In the genomic region with DNA sequence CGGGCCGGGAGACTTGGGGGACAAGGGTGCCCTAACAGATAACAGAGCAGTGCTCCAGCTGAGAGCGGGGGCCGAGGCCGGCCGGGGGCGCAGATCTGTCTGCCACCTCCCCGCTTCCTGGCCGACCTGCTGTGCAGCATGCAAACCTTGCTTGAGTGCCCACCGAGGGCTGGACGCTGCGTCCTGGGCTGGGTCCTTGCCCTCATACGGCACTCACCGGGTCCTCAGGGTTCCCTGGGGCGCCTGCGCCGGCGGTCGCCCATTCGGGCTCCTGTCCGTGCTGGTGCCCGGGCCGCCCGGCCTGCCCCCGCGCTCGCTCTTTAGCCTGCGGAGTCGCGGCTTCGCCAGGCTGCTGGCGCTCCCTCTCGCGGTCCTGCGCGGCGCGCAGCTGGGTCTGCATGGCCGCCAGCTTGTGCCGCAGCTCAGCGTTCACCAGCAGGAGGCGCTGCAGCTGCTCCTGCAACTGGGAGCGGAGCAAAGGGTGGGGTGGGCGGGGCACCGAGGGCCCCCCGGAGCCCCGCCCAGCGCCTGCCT, we compare ENCODE assay signal across 1 cellular context.
TF ChIP-seq lines count a peak whose summit lies in the region.

No MANE protein-coding gene starts in this region.

TF ChIP-seq in K562, 482 proteins besides CTCF, POLR2A, EP300 and RAD21 (continues in another document):
- TF ChIP-seq, protein P1, sequence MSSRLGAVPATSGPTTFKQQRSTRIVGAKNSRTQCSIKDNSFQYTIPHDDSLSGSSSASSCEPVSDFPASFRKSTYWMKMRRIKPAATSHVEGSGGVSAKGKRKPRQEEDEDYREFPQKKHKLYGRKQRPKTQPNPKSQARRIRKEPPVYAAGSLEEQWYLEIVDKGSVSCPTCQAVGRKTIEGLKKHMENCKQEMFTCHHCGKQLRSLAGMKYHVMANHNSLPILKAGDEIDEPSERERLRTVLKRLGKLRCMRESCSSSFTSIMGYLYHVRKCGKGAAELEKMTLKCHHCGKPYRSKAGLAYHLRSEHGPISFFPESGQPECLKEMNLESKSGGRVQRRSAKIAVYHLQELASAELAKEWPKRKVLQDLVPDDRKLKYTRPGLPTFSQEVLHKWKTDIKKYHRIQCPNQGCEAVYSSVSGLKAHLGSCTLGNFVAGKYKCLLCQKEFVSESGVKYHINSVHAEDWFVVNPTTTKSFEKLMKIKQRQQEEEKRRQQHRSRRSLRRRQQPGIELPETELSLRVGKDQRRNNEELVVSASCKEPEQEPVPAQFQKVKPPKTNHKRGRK (tag; IDR thresholded peaks at IDR 0.05), result no peak
- TF ChIP-seq, protein P2, sequence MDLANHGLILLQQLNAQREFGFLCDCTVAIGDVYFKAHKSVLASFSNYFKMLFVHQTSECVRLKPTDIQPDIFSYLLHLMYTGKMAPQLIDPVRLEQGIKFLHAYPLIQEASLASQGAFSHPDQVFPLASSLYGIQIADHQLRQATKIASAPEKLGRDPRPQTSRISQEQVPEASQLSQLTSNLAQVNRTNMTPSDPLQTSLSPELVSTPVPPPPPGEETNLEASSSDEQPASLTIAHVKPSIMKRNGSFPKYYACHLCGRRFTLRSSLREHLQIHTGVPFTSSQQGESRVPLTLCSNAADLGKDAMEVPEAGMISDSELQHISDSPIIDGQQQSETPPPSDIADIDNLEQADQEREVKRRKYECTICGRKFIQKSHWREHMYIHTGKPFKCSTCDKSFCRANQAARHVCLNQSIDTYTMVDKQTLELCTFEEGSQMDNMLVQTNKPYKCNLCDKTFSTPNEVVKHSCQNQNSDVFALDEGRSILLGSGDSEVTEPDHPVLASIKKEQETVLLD (IDR thresholded peaks at IDR 0.05), result 0 out of 2 replicates have a peak, but pooled peaks have one; percentile 21
- TF ChIP-seq, protein P3, sequence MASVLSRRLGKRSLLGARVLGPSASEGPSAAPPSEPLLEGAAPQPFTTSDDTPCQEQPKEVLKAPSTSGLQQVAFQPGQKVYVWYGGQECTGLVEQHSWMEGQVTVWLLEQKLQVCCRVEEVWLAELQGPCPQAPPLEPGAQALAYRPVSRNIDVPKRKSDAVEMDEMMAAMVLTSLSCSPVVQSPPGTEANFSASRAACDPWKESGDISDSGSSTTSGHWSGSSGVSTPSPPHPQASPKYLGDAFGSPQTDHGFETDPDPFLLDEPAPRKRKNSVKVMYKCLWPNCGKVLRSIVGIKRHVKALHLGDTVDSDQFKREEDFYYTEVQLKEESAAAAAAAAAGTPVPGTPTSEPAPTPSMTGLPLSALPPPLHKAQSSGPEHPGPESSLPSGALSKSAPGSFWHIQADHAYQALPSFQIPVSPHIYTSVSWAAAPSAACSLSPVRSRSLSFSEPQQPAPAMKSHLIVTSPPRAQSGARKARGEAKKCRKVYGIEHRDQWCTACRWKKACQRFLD (CRISPR knock-in tag; IDR thresholded peaks at IDR 0.05), result peak; percentile 72; the same call in 1 of the 2 replicates
- TF ChIP-seq POLR2AphosphoS5 (IDR thresholded peaks at IDR 0.05; ENCODE audit: control insufficient read depth, insufficient read depth, low read depth, low read length) (0 out of 2 replicates have a peak, but pooled peaks have one; percentile 9), KAT2B (IDR thresholded peaks at IDR 0.05; ENCODE audit: low read depth, low read length) (peak; percentile 27), BCL6 (CRISPR knock-in tag; IDR thresholded peaks at IDR 0.05) (no peak), CXXC5 (CRISPR knock-in tag; IDR thresholded peaks at IDR 0.05) (peak; percentile 60; the same call in 1 of the 2 replicates), HCFC1 (IDR thresholded peaks at IDR 0.05; ENCODE audit: low read depth, low read length) (peak; percentile 34; the same call in 1 of the 2 replicates), ZNF766 (CRISPR knock-in tag; conservative IDR thresholded peaks at IDR 0.05) (no peak), SIN3A (IDR thresholded peaks at IDR 0.05; ENCODE audit: borderline replicate concordance in 2 of 2, control insufficient read depth in 1 of 2, low read depth in 2 of 2, low read length in 2 of 2) (peak in 1 of 2 experiments; percentile 66; a peak in 1 of 4 replicates), ZNF121 (CRISPR knock-in tag; conservative IDR thresholded peaks at IDR 0.05) (no peak), KDM4B (IDR thresholded peaks at IDR 0.05; ENCODE audit: borderline replicate concordance in 2 of 2, low read depth in 1 of 2) (peak in 1 of 2 experiments; percentile 11; a peak in 1 of 4 replicates), ZNF239 (CRISPR knock-in tag; IDR thresholded peaks at IDR 0.05) (no peak), HNRNPK (IDR thresholded peaks at IDR 0.05; ENCODE audit: low read depth, low read length, poor library complexity, severe bottlenecking) (no peak), ZNF764 (CRISPR knock-in tag; IDR thresholded peaks at IDR 0.05; ENCODE audit: low read depth) (peak; percentile 97), PRPF4 (IDR thresholded peaks at IDR 0.05; ENCODE audit: insufficient read depth, low read depth, low read length, poor library complexity, severe bottlenecking) (no peak), L3MBTL2 (IDR thresholded peaks at IDR 0.05) (peak; percentile 45; the same call in 1 of the 2 replicates), ZNF232 (CRISPR knock-in tag; IDR thresholded peaks at IDR 0.05) (no peak), MTA3 (IDR thresholded peaks at IDR 0.05; ENCODE audit: borderline replicate concordance) (peak; percentile 37; the same call in 1 of the 2 replicates), MYC (IDR thresholded peaks at IDR 0.05; ENCODE audit: low read depth, low read length) (peak; percentile 65; the same call in 1 of the 2 replicates), MYC (CRISPR knock-in tag; IDR thresholded peaks at IDR 0.05; ENCODE audit: borderline replicate concordance, low read depth) (no peak), NRF1 (conservative IDR thresholded peaks at IDR 0.05 in 1 of 2, IDR thresholded peaks at IDR 0.05 in 1 of 2) (peak; percentile 61 to 67)
- TF ChIP-seq, protein P4, sequence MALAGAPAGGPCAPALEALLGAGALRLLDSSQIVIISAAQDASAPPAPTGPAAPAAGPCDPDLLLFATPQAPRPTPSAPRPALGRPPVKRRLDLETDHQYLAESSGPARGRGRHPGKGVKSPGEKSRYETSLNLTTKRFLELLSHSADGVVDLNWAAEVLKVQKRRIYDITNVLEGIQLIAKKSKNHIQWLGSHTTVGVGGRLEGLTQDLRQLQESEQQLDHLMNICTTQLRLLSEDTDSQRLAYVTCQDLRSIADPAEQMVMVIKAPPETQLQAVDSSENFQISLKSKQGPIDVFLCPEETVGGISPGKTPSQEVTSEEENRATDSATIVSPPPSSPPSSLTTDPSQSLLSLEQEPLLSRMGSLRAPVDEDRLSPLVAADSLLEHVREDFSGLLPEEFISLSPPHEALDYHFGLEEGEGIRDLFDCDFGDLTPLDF (CRISPR knock-in tag; IDR thresholded peaks at IDR 0.05), result no peak
- TF ChIP-seq, protein P5, sequence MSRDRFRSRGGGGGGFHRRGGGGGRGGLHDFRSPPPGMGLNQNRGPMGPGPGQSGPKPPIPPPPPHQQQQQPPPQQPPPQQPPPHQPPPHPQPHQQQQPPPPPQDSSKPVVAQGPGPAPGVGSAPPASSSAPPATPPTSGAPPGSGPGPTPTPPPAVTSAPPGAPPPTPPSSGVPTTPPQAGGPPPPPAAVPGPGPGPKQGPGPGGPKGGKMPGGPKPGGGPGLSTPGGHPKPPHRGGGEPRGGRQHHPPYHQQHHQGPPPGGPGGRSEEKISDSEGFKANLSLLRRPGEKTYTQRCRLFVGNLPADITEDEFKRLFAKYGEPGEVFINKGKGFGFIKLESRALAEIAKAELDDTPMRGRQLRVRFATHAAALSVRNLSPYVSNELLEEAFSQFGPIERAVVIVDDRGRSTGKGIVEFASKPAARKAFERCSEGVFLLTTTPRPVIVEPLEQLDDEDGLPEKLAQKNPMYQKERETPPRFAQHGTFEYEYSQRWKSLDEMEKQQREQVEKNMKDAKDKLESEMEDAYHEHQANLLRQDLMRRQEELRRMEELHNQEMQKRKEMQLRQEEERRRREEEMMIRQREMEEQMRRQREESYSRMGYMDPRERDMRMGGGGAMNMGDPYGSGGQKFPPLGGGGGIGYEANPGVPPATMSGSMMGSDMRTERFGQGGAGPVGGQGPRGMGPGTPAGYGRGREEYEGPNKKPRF (IDR thresholded peaks at IDR 0.05; ENCODE audit: low read depth, low read length), result no peak
- TF ChIP-seq, protein P6, sequence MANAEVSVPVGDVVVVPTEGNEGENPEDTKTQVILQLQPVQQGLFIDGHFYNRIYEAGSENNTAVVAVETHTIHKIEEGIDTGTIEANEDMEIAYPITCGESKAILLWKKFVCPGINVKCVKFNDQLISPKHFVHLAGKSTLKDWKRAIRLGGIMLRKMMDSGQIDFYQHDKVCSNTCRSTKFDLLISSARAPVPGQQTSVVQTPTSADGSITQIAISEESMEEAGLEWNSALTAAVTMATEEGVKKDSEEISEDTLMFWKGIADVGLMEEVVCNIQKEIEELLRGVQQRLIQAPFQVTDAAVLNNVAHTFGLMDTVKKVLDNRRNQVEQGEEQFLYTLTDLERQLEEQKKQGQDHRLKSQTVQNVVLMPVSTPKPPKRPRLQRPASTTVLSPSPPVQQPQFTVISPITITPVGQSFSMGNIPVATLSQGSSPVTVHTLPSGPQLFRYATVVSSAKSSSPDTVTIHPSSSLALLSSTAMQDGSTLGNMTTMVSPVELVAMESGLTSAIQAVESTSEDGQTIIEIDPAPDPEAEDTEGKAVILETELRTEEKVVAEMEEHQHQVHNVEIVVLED (CRISPR knock-in tag; IDR thresholded peaks at IDR 0.05), result no peak
- TF ChIP-seq, protein P7, sequence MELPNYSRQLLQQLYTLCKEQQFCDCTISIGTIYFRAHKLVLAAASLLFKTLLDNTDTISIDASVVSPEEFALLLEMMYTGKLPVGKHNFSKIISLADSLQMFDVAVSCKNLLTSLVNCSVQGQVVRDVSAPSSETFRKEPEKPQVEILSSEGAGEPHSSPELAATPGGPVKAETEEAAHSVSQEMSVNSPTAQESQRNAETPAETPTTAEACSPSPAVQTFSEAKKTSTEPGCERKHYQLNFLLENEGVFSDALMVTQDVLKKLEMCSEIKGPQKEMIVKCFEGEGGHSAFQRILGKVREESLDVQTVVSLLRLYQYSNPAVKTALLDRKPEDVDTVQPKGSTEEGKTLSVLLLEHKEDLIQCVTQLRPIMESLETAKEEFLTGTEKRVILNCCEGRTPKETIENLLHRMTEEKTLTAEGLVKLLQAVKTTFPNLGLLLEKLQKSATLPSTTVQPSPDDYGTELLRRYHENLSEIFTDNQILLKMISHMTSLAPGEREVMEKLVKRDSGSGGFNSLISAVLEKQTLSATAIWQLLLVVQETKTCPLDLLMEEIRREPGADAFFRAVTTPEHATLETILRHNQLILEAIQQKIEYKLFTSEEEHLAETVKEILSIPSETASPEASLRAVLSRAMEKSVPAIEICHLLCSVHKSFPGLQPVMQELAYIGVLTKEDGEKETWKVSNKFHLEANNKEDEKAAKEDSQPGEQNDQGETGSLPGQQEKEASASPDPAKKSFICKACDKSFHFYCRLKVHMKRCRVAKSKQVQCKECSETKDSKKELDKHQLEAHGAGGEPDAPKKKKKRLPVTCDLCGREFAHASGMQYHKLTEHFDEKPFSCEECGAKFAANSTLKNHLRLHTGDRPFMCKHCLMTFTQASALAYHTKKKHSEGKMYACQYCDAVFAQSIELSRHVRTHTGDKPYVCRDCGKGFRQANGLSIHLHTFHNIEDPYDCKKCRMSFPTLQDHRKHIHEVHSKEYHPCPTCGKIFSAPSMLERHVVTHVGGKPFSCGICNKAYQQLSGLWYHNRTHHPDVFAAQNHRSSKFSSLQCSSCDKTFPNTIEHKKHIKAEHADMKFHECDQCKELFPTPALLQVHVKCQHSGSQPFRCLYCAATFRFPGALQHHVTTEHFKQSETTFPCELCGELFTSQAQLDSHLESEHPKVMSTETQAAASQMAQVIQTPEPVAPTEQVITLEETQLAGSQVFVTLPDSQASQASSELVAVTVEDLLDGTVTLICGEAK (IDR thresholded peaks at IDR 0.05), result 0 out of 2 replicates have a peak, but pooled peaks have one; percentile 20
- TF ChIP-seq, protein P7 (CRISPR knock-in tag; IDR thresholded peaks at IDR 0.05), result no peak
